ENCODE assay signal across 1 cellular context in the genomic region with DNA sequence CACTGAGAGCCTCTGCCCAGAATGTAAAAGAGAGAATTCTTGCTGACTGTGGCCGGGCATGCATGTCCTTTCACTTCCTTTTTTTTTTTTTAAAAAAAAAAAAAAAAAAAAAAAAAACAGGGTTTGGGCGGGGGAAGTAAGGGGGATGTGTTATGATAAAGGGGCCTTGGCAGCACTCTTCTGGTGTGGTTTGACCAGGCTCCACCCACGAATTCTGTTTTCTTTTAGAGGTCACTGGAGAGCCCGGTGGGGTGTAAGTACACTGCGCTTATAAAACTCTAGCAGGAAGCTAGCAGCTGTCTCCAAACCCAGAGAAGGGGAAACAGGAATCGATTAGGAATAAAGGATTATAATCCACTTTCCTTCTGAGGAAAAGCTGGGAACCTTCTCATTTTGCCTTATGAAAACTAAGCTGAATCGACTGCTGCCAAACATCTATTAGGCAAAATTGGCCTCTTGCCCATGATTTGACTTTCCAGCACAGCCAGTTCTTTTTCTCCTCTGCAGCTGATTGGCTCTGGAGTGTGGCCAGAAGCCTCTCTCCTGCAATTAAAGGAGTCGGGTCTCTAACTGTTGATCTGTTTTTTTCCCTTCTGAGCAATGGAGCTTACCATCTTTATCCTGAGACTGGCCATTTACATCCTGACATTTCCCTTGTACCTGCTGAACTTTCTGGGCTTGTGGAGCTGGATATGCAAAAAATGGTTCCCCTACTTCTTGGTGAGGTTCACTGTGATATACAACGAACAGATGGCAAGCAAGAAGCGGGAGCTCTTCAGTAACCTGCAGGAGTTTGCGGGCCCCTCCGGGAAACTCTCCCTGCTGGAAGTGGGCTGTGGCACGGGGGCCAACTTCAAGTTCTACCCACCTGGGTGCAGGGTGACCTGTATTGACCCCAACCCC.
TF ChIP-seq lines count a peak whose summit lies in the region.

No MANE protein-coding gene starts in this region.

TF ChIP-seq in K562, 482 proteins besides CTCF, POLR2A, EP300 and RAD21 (continued from another document and continues in another):
- no peak for TF ChIP-seq ZBTB11 (CRISPR knock-in tag; IDR thresholded peaks at IDR 0.05)
- peak; percentile 37; the same call in 1 of the 2 replicates for TF ChIP-seq TEAD4 (IDR thresholded peaks at IDR 0.05; ENCODE audit: low read length)
- no peak for TF ChIP-seq TEAD4 (CRISPR knock-in tag; IDR thresholded peaks at IDR 0.05; ENCODE audit: borderline replicate concordance)
- TF ChIP-seq CHCHD3 (CRISPR knock-in tag; IDR thresholded peaks at IDR 0.05): no peak
- TF ChIP-seq ZNF764 (CRISPR knock-in tag; IDR thresholded peaks at IDR 0.05; ENCODE audit: low read depth): no peak
- TF ChIP-seq MTA2 (IDR thresholded peaks at IDR 0.05; ENCODE audit: low read depth): no peak
- TF ChIP-seq ZNF23 (CRISPR knock-in tag; IDR thresholded peaks at IDR 0.05): no peak
- peak; percentile 69; the same call in 1 of the 2 replicates for TF ChIP-seq ZNF395 (CRISPR knock-in tag; IDR thresholded peaks at IDR 0.05)
- TF ChIP-seq, protein P1, sequence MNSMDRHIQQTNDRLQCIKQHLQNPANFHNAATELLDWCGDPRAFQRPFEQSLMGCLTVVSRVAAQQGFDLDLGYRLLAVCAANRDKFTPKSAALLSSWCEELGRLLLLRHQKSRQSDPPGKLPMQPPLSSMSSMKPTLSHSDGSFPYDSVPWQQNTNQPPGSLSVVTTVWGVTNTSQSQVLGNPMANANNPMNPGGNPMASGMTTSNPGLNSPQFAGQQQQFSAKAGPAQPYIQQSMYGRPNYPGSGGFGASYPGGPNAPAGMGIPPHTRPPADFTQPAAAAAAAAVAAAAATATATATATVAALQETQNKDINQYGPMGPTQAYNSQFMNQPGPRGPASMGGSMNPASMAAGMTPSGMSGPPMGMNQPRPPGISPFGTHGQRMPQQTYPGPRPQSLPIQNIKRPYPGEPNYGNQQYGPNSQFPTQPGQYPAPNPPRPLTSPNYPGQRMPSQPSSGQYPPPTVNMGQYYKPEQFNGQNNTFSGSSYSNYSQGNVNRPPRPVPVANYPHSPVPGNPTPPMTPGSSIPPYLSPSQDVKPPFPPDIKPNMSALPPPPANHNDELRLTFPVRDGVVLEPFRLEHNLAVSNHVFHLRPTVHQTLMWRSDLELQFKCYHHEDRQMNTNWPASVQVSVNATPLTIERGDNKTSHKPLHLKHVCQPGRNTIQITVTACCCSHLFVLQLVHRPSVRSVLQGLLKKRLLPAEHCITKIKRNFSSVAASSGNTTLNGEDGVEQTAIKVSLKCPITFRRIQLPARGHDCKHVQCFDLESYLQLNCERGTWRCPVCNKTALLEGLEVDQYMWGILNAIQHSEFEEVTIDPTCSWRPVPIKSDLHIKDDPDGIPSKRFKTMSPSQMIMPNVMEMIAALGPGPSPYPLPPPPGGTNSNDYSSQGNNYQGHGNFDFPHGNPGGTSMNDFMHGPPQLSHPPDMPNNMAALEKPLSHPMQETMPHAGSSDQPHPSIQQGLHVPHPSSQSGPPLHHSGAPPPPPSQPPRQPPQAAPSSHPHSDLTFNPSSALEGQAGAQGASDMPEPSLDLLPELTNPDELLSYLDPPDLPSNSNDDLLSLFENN (IDR thresholded peaks at IDR 0.05; ENCODE audit: low read depth in 2 of 2, low read length in 2 of 2): no peak
- TF ChIP-seq HLTF (IDR thresholded peaks at IDR 0.05): no peak
- TF ChIP-seq, protein P2, sequence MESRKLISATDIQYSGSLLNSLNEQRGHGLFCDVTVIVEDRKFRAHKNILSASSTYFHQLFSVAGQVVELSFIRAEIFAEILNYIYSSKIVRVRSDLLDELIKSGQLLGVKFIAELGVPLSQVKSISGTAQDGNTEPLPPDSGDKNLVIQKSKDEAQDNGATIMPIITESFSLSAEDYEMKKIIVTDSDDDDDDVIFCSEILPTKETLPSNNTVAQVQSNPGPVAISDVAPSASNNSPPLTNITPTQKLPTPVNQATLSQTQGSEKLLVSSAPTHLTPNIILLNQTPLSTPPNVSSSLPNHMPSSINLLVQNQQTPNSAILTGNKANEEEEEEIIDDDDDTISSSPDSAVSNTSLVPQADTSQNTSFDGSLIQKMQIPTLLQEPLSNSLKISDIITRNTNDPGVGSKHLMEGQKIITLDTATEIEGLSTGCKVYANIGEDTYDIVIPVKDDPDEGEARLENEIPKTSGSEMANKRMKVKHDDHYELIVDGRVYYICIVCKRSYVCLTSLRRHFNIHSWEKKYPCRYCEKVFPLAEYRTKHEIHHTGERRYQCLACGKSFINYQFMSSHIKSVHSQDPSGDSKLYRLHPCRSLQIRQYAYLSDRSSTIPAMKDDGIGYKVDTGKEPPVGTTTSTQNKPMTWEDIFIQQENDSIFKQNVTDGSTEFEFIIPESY (CRISPR knock-in tag; IDR thresholded peaks at IDR 0.05): no peak
- peak; percentile 92 for TF ChIP-seq SPI1 (IDR thresholded peaks at IDR 0.05; ENCODE audit: borderline replicate concordance, low read depth, low read length)
- TF ChIP-seq BMI1 (IDR thresholded peaks at IDR 0.05; ENCODE audit: low read length): no peak
- TF ChIP-seq ZNF644 (tag; IDR thresholded peaks at IDR 0.05; ENCODE audit: low read depth): no peak
- no peak for TF ChIP-seq ZNF239 (CRISPR knock-in tag; IDR thresholded peaks at IDR 0.05)
- TF ChIP-seq GTF2A2 (tag; IDR thresholded peaks at IDR 0.05): no peak
- no peak for TF ChIP-seq DNMT1 (IDR thresholded peaks at IDR 0.05)
- TF ChIP-seq SRSF9 (IDR thresholded peaks at IDR 0.05; ENCODE audit: borderline replicate concordance, low read depth, low read length): no peak
- TF ChIP-seq, protein P3, sequence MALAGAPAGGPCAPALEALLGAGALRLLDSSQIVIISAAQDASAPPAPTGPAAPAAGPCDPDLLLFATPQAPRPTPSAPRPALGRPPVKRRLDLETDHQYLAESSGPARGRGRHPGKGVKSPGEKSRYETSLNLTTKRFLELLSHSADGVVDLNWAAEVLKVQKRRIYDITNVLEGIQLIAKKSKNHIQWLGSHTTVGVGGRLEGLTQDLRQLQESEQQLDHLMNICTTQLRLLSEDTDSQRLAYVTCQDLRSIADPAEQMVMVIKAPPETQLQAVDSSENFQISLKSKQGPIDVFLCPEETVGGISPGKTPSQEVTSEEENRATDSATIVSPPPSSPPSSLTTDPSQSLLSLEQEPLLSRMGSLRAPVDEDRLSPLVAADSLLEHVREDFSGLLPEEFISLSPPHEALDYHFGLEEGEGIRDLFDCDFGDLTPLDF (CRISPR knock-in tag; IDR thresholded peaks at IDR 0.05): peak; percentile 65; the same call in 1 of the 2 replicates
- no peak for TF ChIP-seq TGIF2 (CRISPR knock-in tag; IDR thresholded peaks at IDR 0.05)
- no peak for TF ChIP-seq ILF3 (IDR thresholded peaks at IDR 0.05; ENCODE audit: borderline replicate concordance)
- TF ChIP-seq CTCFL (IDR thresholded peaks at IDR 0.05; ENCODE audit: borderline replicate concordance, insufficient read depth, low read depth, low read length, poor library complexity, severe bottlenecking): no peak
- no peak for TF ChIP-seq NR2F6 (CRISPR knock-in tag; IDR thresholded peaks at IDR 0.05)
- peak; percentile 96 for TF ChIP-seq VEZF1 (CRISPR knock-in tag; IDR thresholded peaks at IDR 0.05)
- no peak for TF ChIP-seq TOE1 (IDR thresholded peaks at IDR 0.05; ENCODE audit: borderline replicate concordance)
- TF ChIP-seq TOE1 (CRISPR knock-in tag; IDR thresholded peaks at IDR 0.05; ENCODE audit: borderline replicate concordance, low read depth): no peak
- TF ChIP-seq HEY1 (CRISPR knock-in tag; IDR thresholded peaks at IDR 0.05; ENCODE audit: borderline replicate concordance): no peak
- no peak for TF ChIP-seq MXI1 (IDR thresholded peaks at IDR 0.05; ENCODE audit: low read depth, low read length)
- peak; percentile 66 for TF ChIP-seq DPF2 (IDR thresholded peaks at IDR 0.05)
- TF ChIP-seq CEBPG (CRISPR knock-in tag; IDR thresholded peaks at IDR 0.05): no peak
- TF ChIP-seq CEBPG (tag; conservative IDR thresholded peaks at IDR 0.05 in 1 of 2, IDR thresholded peaks at IDR 0.05 in 1 of 2): no peak
- TF ChIP-seq, protein P4, sequence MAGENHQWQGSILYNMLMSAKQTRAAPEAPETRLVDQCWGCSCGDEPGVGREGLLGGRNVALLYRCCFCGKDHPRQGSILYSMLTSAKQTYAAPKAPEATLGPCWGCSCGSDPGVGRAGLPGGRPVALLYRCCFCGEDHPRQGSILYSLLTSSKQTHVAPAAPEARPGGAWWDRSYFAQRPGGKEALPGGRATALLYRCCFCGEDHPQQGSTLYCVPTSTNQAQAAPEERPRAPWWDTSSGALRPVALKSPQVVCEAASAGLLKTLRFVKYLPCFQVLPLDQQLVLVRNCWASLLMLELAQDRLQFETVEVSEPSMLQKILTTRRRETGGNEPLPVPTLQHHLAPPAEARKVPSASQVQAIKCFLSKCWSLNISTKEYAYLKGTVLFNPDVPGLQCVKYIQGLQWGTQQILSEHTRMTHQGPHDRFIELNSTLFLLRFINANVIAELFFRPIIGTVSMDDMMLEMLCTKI (IDR thresholded peaks at IDR 0.05; ENCODE audit: partially characterized antibody): no peak
- peak; percentile 98 for TF ChIP-seq NFIC (IDR thresholded peaks at IDR 0.05)
- no peak for TF ChIP-seq MAZ (CRISPR knock-in tag; conservative IDR thresholded peaks at IDR 0.05 in 1 of 2, IDR thresholded peaks at IDR 0.05 in 1 of 2)
- TF ChIP-seq POLR2AphosphoS5 (IDR thresholded peaks at IDR 0.05; ENCODE audit: control insufficient read depth, insufficient read depth, low read depth, low read length): peak; percentile 39; the same call in 1 of the 2 replicates
- TF ChIP-seq BRCA1 (IDR thresholded peaks at IDR 0.05): no peak
- TF ChIP-seq BRCA1 (CRISPR knock-in tag; IDR thresholded peaks at IDR 0.05): no peak
- TF ChIP-seq, protein P5, sequence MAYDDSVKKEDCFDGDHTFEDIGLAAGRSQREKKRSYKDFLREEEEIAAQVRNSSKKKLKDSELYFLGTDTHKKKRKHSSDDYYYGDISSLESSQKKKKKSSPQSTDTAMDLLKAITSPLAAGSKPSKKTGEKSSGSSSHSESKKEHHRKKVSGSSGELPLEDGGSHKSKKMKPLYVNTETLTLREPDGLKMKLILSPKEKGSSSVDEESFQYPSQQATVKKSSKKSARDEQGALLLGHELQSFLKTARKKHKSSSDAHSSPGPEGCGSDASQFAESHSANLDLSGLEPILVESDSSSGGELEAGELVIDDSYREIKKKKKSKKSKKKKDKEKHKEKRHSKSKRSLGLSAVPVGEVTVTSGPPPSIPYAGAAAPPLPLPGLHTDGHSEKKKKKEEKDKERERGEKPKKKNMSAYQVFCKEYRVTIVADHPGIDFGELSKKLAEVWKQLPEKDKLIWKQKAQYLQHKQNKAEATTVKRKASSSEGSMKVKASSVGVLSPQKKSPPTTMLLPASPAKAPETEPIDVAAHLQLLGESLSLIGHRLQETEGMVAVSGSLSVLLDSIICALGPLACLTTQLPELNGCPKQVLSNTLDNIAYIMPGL (CRISPR knock-in tag; IDR thresholded peaks at IDR 0.05): no peak
- no peak for TF ChIP-seq CBX2 (IDR thresholded peaks at IDR 0.05; ENCODE audit: insufficient read depth, low read length, poor library complexity, severe bottlenecking)
- TF ChIP-seq FUS (optimal IDR thresholded peaks at IDR 0.05; ENCODE audit: low read depth, low read length): no peak
